Comparison of ENCODE assay signal across 14 cellular contexts in genomic region chr12:48810817-48811453, GRCh38. TPM values are rescaled to one million over a fixed set of nuclear protein-coding genes. Genes with fewer than 3 reads are reported as not detected.
DNase-seq lines count a peak whose midpoint lies in the region; ATAC-seq, FAIRE-seq and TF ChIP-seq lines count a peak whose summit lies in the region.
"Had no signal": no experiment of that assay in that cellular context is flagged by ENCODE, and none has a peak within 500 bp of the region (broad histone marks: within the 10 kb centered on the region; RNA-seq: fewer than 3 reads in every experiment).

No MANE protein-coding gene starts in this region.

- no peak for TF ChIP-seq CTCF in A549 (IDR thresholded peaks at IDR 0.05)

- FAIRE-seq in A549 (lab: Jason Lieb, UNC) = no peak

- H3K9ac ChIP-seq in mucosa of rectum (ENCODE audit: low read depth in 1 of 2, low read length in 2 of 2) = no peak overlapping the region

- WGBS in A549 (ENCODE audit: missing lambda C conversion rate) = 36% methylated on average over 5 of the region's 5 CpGs

- H3K4me1 ChIP-seq in A549 (peaks cover 35% of the 10 kb centered on the region), mucosa of rectum (ENCODE audit: control insufficient read depth in 2 of 2, insufficient read depth in 2 of 2, low read length in 2 of 2) (peaks cover 4 to 27% of the 10 kb centered on the region in 2 donors)

- no peaks in the 10 kb centered on the region for H3K27me3 ChIP-seq in mucosa of rectum (ENCODE audit: control insufficient read depth in 2 of 2, insufficient read depth in 2 of 2, low read length in 2 of 2)

- ATAC-seq in A549 = peak in 1 of 2 experiments; percentile 10; a peak in 3 of 6 replicates
- ATAC-seq: natural killer cell treated with Interleukin-12 subunit alpha and Interleukin-12 subunit beta and Interleukin-15 and Interleukin-18, amount 100 ng/mL, for 72 hours had no signal

- no peak for TF ChIP-seq EP300 in A549 (IDR thresholded peaks at IDR 0.05)

- peak overlapping the region; percentile 45 to 78 for H3K27ac ChIP-seq in A549
- H3K27ac ChIP-seq in mucosa of rectum (ENCODE audit: low read depth in 2 of 2, low read length in 2 of 2) = peak overlapping the region; percentile 16 to 46

- H3K36me3 ChIP-seq in mucosa of rectum (ENCODE audit: control insufficient read depth in 2 of 2, insufficient read depth in 2 of 2, low read length in 2 of 2) = no peaks in the 10 kb centered on the region

- no peak for TF ChIP-seq POLR2A in A549 (IDR thresholded peaks at IDR 0.05; ENCODE audit: low read length)

- H3K4me3 ChIP-seq in A549 (no peak overlapping the region), mucosa of rectum (ENCODE audit: low read length in 2 of 2) (no peak overlapping the region)

- peak in 1 of 2 experiments; percentile 69 for DNase-seq in A549 (ENCODE audit: low read depth in 1 of 2, low spot score in 1 of 2)
- peak; percentile 75 for DNase-seq in LHCN-M2 (ENCODE audit: low read depth)
- DNase-seq in dedifferentiated amniotic fluid mesenchymal stem cell (ENCODE audit: extremely low spot score) = peak; percentile 63
- no peak for DNase-seq in HPDE6-E6E7 (ENCODE audit: extremely low spot score)
- no peak for DNase-seq in activated T-cell treated with anti-CD3 and anti-CD28 coated beads, Interleukin-2, amount 50 U/mL, for 48 hours
- no peak for DNase-seq in LoVo (ENCODE audit: low spot score)
- no peak for DNase-seq in NCI-H146 treated with DMSO at 0.1 percent for 48 hours (lab: John Stamatoyannopoulos, UW; ENCODE audit: unreplicated experiment)
- DNase-seq: caudate nucleus, hippocampal formation, KBM-7, NCI-H446 treated with DMSO at 0.1 percent for 48 hours, trophoblast cell had no signal

- no peak for TF ChIP-seq RAD21 in A549 (conservative IDR thresholded peaks at IDR 0.05 in 1 of 2, IDR thresholded peaks at IDR 0.05 in 1 of 2)

- peak overlapping the region; percentile 59 for H3K4me2 ChIP-seq in A549

- CTCF ChIA-PET in A549 (lab: Yijun Ruan, JAX) = interaction anchor here (0.6 to 12.6 kb wide), 7 partner anchors 13 to 360 kb away, joined by 3 to 230 read pairs (median 6); partner anchors contain the start of gene ADCY6

- H3K9me3 ChIP-seq in A549 = no peaks in the 10 kb centered on the region
- no peaks in the 10 kb centered on the region for H3K9me3 ChIP-seq in mucosa of rectum (ENCODE audit: control insufficient read depth in 2 of 2, low read length in 2 of 2)

- POLR2A ChIA-PET in A549 (lab: Yijun Ruan, JAX) = interaction anchor here (0.6 to 1.3 kb wide), 3 partner anchors 10 to 114 kb away, joined by 3 to 4 read pairs (median 3); no protein-coding TSS in a partner anchor

TF ChIP-seq in A549, 52 proteins besides CTCF, POLR2A, EP300 and RAD21:
- TF ChIP-seq CEBPB (IDR thresholded peaks at IDR 0.05) (no peak), RARB (CRISPR knock-in tag; IDR thresholded peaks at IDR 0.05) (no peak), CBX2 (IDR thresholded peaks at IDR 0.05; ENCODE audit: borderline replicate concordance, low read depth) (no peak), HEYL (CRISPR knock-in tag; IDR thresholded peaks at IDR 0.05) (no peak), MAX (IDR thresholded peaks at IDR 0.05) (peak; percentile 36; the same call in 1 of the 2 replicates), FOXS1 (CRISPR knock-in tag; IDR thresholded peaks at IDR 0.05) (no peak), JUN (IDR thresholded peaks at IDR 0.05) (no peak)

RNA-seq across cellular contexts. Expression of gene CACNB3, which starts 7.4 kb away (rescaled TPM):
- polyA plus RNA-seq in A549 (2011; rRNA removed) (12.9 and 15.4 TPM in 2 replicates), A549 (2017; fragmentation: RNase III; extraction: RNeasy Plus Mini Kit Qiagen cat#74134 plus additional on column Dnase treatment) (17.2 to 25.8 TPM (median 23.9 TPM) in 3 replicates)
- 15.7 and 22.0 TPM in 2 replicates for polyA plus RNA-seq in A549 (2012; cell fraction: cytosol; rRNA removed)
- polyA plus RNA-seq in A549 (2012; cell fraction: nucleus; rRNA removed) = 46.7 and 47.9 TPM in 2 replicates
- 20.3 and 25.5 TPM in 2 replicates for polyA minus RNA-seq in A549 (2011; rRNA and poly(A)+ RNA removed)
- total RNA-seq in LHCN-M2 (2014; rRNA removed) = 29.4 and 30.0 TPM in 2 replicates
- 44.9 TPM for polyA plus RNA-seq in LHCN-M2 (2012)

RNA-seq across cellular contexts. Expression of gene ADCY6, which starts 22.0 kb away (rescaled TPM):
- polyA plus RNA-seq in A549 (2011; rRNA removed) = 16.3 and 20.9 TPM in 2 replicates
- polyA plus RNA-seq in A549 (2012; cell fraction: cytosol; rRNA removed) = 15.4 and 20.4 TPM in 2 replicates
- 49.3 and 50.2 TPM in 2 replicates for polyA plus RNA-seq in A549 (2012; cell fraction: nucleus; rRNA removed)
- polyA plus RNA-seq in A549 (2017; fragmentation: RNase III; extraction: RNeasy Plus Mini Kit Qiagen cat#74134 plus additional on column Dnase treatment) = 18.2 to 20.8 TPM (median 19.8 TPM) in 3 replicates
- polyA minus RNA-seq in A549 (2011; rRNA and poly(A)+ RNA removed) = 27.1 and 33.7 TPM in 2 replicates
- 24.7 and 25.6 TPM in 2 replicates for total RNA-seq in LHCN-M2 (2014; rRNA removed)
- polyA plus RNA-seq in LHCN-M2 (2012) = 16.2 TPM

RNA-seq across cellular contexts. Expression of gene DDX23, which starts 41.0 kb away (rescaled TPM):
- polyA plus RNA-seq in A549 (2011; rRNA removed) = 132 TPM in 2 replicates
- 96.9 and 97.8 TPM in 2 replicates for polyA plus RNA-seq in A549 (2012; cell fraction: cytosol; rRNA removed)
- polyA plus RNA-seq in A549 (2012; cell fraction: nucleus; rRNA removed) = 129 and 169 TPM in 2 replicates
- 112 to 119 TPM (median 116 TPM) in 3 replicates for polyA plus RNA-seq in A549 (2017; fragmentation: RNase III; extraction: RNeasy Plus Mini Kit Qiagen cat#74134 plus additional on column Dnase treatment)
- polyA minus RNA-seq in A549 (2011; rRNA and poly(A)+ RNA removed) = 96.4 and 97.5 TPM in 2 replicates
- total RNA-seq in LHCN-M2 (2014; rRNA removed) = 91.0 and 98.6 TPM in 2 replicates
- 60.3 TPM for polyA plus RNA-seq in LHCN-M2 (2012)

RNA-seq across cellular contexts. Expression of gene RND1, which starts 54.7 kb away (rescaled TPM):
- polyA plus RNA-seq in A549 (2011; rRNA removed) (37.8 and 54.5 TPM in 2 replicates), A549 (2017; fragmentation: RNase III; extraction: RNeasy Plus Mini Kit Qiagen cat#74134 plus additional on column Dnase treatment) (16.8 to 28.7 TPM (median 26.5 TPM) in 3 replicates)
- polyA plus RNA-seq in A549 (2012; cell fraction: cytosol; rRNA removed) = 40.9 and 56.4 TPM in 2 replicates
- polyA plus RNA-seq in A549 (2012; cell fraction: nucleus; rRNA removed) = 52.9 and 85.6 TPM in 2 replicates
- 59.3 and 68.2 TPM in 2 replicates for polyA minus RNA-seq in A549 (2011; rRNA and poly(A)+ RNA removed)
- total RNA-seq in LHCN-M2 (2014; rRNA removed) = not detected in 2 replicates
- polyA plus RNA-seq in LHCN-M2 (2012) = 0.10 TPM

Comparison
In these comparisons a context has a peak if more than half of its experiments do, and no peak if none do; other contexts are left out.
1. DNase-seq: peak in LHCN-M2 (single experiment) and dedifferentiated amniotic fluid mesenchymal stem cell (single experiment); none in HPDE6-E6E7 (single experiment), activated T-cell treated with anti-CD3 and anti-CD28 coated beads, Interleukin-2, amount 50 U/mL, for 48 hours (0 of 2), LoVo (single experiment) and NCI-H146 treated with DMSO at 0.1 percent for 48 hours (single experiment).